22 cellular contexts compared by ENCODE assay signal in genomic region chr18:62280058-62280457, GRCh38. TPM values are rescaled to one million over a fixed set of nuclear protein-coding genes. Genes with fewer than 3 reads are reported as not detected.
DNase-seq lines count a peak whose midpoint lies in the region; ATAC-seq, FAIRE-seq and TF ChIP-seq lines count a peak whose summit lies in the region.
"Had no signal": no experiment of that assay in that cellular context is flagged by ENCODE, and none has a peak within 500 bp of the region (broad histone marks: within the 10 kb centered on the region; RNA-seq: fewer than 3 reads in every experiment).

No MANE protein-coding gene starts in this region.

- peaks cover 44% of the 10 kb centered on the region for H3F3A ChIP-seq in GM23248 (ENCODE audit: insufficient read depth)
- peaks cover 5% of the 10 kb centered on the region for H3F3A ChIP-seq in PC-3 (ENCODE audit: low read length, unreplicated experiment)

- H3K79me2 ChIP-seq in GM23248 (ENCODE audit: insufficient read depth): no peaks in the 10 kb centered on the region
- no peaks in the 10 kb centered on the region for H3K79me2 ChIP-seq in PC-3 (ENCODE audit: low read length)

- no peak overlapping the region for H3K4me2 ChIP-seq in GM23248 (ENCODE audit: unreplicated experiment)
- H3K4me2 ChIP-seq in PC-3 (ENCODE audit: low read length): no peak overlapping the region

- in situ Hi-C loops in GM23248 (cut with MboI): no loop called here

- intact Hi-C loops in PC-3 (cut with micrococcal nuclease): loop anchor here (5.0 kb wide), 1 partner anchor 117 kb away; no protein-coding TSS in a partner anchor
- intact Hi-C loops in lower lobe of right lung (cut with DNase I): no loop called here

- DNase-seq in GM12891 (ENCODE audit: insufficient read length, low spot score) (no peak), GM23248 (peak; percentile 1), PC-3 (peak; percentile 27), fibroblast of mammary gland (ENCODE audit: low read depth) (peak; percentile 2), COLO668 (lab: John Stamatoyannopoulos, UW; ENCODE audit: unreplicated experiment) (no peak), lower lobe of right lung (no peak)
- DNase-seq: C1 segment of cervical spinal cord; Caco-2; CD4-positive, alpha-beta memory T cell; EL; GF-D8; HCEC 1CT; KG1; MM.1S; NCI-H187 treated with DMSO at 0.1 percent for 48 hours; NCI-H524; Peyer's patch; SIG-M5 had no signal

- H2AFZ ChIP-seq in GM23248 (no peak overlapping the region), PC-3 (ENCODE audit: low read length) (no peak overlapping the region)

- H3K9me3 ChIP-seq in GM23248 (ENCODE audit: low read depth) (no peaks in the 10 kb centered on the region), PC-3 (ENCODE audit: low read length) (no peaks in the 10 kb centered on the region), lower lobe of right lung (no peaks in the 10 kb centered on the region)
- H3K9me3 ChIP-seq: Caco-2, Peyer's patch had no signal

- TF ChIP-seq CTCF in PC-3 (conservative IDR thresholded peaks at IDR 0.05; ENCODE audit: low read depth, low read length) (no peak), fibroblast of mammary gland (conservative IDR thresholded peaks at IDR 0.05; ENCODE audit: control insufficient read depth, insufficient read depth, low read depth, low read length) (no peak), lower lobe of right lung (IDR thresholded peaks at IDR 0.05) (no peak)

- no peak overlapping the region for H3K9ac ChIP-seq in GM23248
- no peak overlapping the region for H3K9ac ChIP-seq in PC-3 (ENCODE audit: low read length)

- H3K27me3 ChIP-seq in GM23248 (replicated peaks; ENCODE audit: insufficient read depth) (no peaks in the 10 kb centered on the region), PC-3 (ENCODE audit: low read length) (no peaks in the 10 kb centered on the region), lower lobe of right lung (ENCODE audit: low read depth) (no peaks in the 10 kb centered on the region)
- H3K27me3 ChIP-seq: Peyer's patch had no signal

- POLR2A ChIA-PET in PC-3 (lab: Charles Lee; ENCODE audit: unreplicated experiment): no interaction called here

- peak; percentile 61 for FAIRE-seq in GM12891 (lab: Jason Lieb, UNC)
- FAIRE-seq: H1 had no signal

- no TSS peak for BruUV-seq in PC-3 (replicated peaks; lab: Mats Ljungman, UMichigan)

- H3K4me3 ChIP-seq in GM23248: no peak overlapping the region
- H3K4me3 ChIP-seq in PC-3 (ENCODE audit: low read length): no peak overlapping the region
- no peak overlapping the region for H3K4me3 ChIP-seq in fibroblast of mammary gland (ENCODE audit: control insufficient read depth, low read depth, low read length)
- no peak overlapping the region for H3K4me3 ChIP-seq in lower lobe of right lung
- H3K4me3 ChIP-seq: Peyer's patch, SK-N-MC had no signal

- 96% methylated on average over 6 of the region's 6 CpGs for WGBS in GM23248 (ENCODE audit: low coverage in 1 of 2, low lambda C conversion rate in 2 of 2, missing lambda C conversion rate in 2 of 2), 2 experiments

- H4K20me1 ChIP-seq in GM23248 (ENCODE audit: insufficient read depth) (no peaks in the 10 kb centered on the region), PC-3 (ENCODE audit: low read length) (no peaks in the 10 kb centered on the region)

- no peak for TF ChIP-seq POLR2A in GM12891 (IDR thresholded peaks at IDR 0.05; ENCODE audit: low read depth, low read length)

- H3K36me3 ChIP-seq in GM23248 (ENCODE audit: low read depth) (no peaks in the 10 kb centered on the region), PC-3 (ENCODE audit: low read depth, low read length) (peaks cover 7% of the 10 kb centered on the region; the same call in 1 of the 2 replicates), lower lobe of right lung (peaks cover 51% of the 10 kb centered on the region)

- CTCF ChIA-PET in PC-3 (lab: Charles Lee): no interaction called here

- H3K9me2 ChIP-seq in GM23248 (ENCODE audit: insufficient read depth) (no peaks in the 10 kb centered on the region), PC-3 (replicated peaks; ENCODE audit: low read length) (no peaks in the 10 kb centered on the region)

- ATAC-seq in PC-3: no peak
- no peak for ATAC-seq in GM19452 (IDR thresholded peaks at IDR 0.05; ENCODE audit: unreplicated experiment)
- no peak for ATAC-seq in lower lobe of right lung

- H3K4me1 ChIP-seq in GM23248 (ENCODE audit: insufficient read depth) (peaks cover 36% of the 10 kb centered on the region), PC-3 (ENCODE audit: insufficient read depth, low read length) (peaks cover 29% of the 10 kb centered on the region), lower lobe of right lung (no peaks in the 10 kb centered on the region)
- H3K4me1 ChIP-seq: Caco-2, Peyer's patch had no signal

- H3K27ac ChIP-seq in GM23248 (no peak overlapping the region), PC-3 (ENCODE audit: low read length) (no peak overlapping the region), lower lobe of right lung (no peak overlapping the region)
- H3K27ac ChIP-seq: Peyer's patch, SK-N-MC had no signal

TF ChIP-seq in GM12891, 5 proteins besides CTCF, POLR2A, EP300 and RAD21:
- TF ChIP-seq POU2F2 (IDR thresholded peaks at IDR 0.05; ENCODE audit: low read depth, low read length): no peak
- TF ChIP-seq POLR2AphosphoS5 (IDR thresholded peaks at IDR 0.05; ENCODE audit: low read depth, low read length): no peak
- TF ChIP-seq PAX5 (IDR thresholded peaks at IDR 0.05; ENCODE audit: insufficient read depth, low read length, severe bottlenecking): no peak
- TF ChIP-seq SPI1 (IDR thresholded peaks at IDR 0.05; ENCODE audit: low read depth, low read length): no peak
- no peak for TF ChIP-seq TAF1 (IDR thresholded peaks at IDR 0.05; ENCODE audit: low read depth, low read length)

RNA-seq across cellular contexts. Expression of gene TNFRSF11A, which starts 45.1 kb away (rescaled TPM):
- 1.2 TPM for polyA plus RNA-seq in GM12891 (2012; ENCODE audit: low read depth, missing spikeins)
- total RNA-seq in GM23248 (2014; rRNA removed; shearing (Covaris generic)): 0.22 TPM in 1 of 2 replicates, not detected in the other
- polyA plus RNA-seq in GM23248 (2016; fragmentation: Nextera tagmentation; extraction: Ambion mirVana): 0.09 TPM in 1 of 2 replicates, not detected in the other
- 25.9 and 26.5 TPM in 2 replicates for total RNA-seq in PC-3 (2014; rRNA removed)
- total RNA-seq in lower lobe of right lung: 3.9 TPM
- total RNA-seq: OCI-LY7 had no signal

Comparison
In these comparisons a context has a peak if more than half of its experiments do, and no peak if none do; other contexts are left out.
1. DNase-seq: peak in GM23248 (single experiment), PC-3 (single experiment) and fibroblast of mammary gland (single experiment); none in GM12891 (single experiment), COLO668 (single experiment) and lower lobe of right lung (single experiment).